18 cellular contexts compared by ENCODE assay signal in genomic region chr5:175379867-175380266, GRCh38.
DNase-seq lines count a peak whose midpoint lies in the region; ATAC-seq, FAIRE-seq and TF ChIP-seq lines count a peak whose summit lies in the region.
"Had no signal": no experiment of that assay in that cellular context is flagged by ENCODE, and none has a peak within 500 bp of the region (broad histone marks: within the 10 kb centered on the region; RNA-seq: fewer than 3 reads in every experiment).

No MANE protein-coding gene starts in this region.

- no peak for TF ChIP-seq CTCF in coronary artery (IDR thresholded peaks at IDR 0.05)

- no peak overlapping the region for H3K4me3 ChIP-seq in coronary artery
- H3K4me3 ChIP-seq: GM23248, HAP-1 had no signal

- ATAC-seq in HG02678 (IDR thresholded peaks at IDR 0.05; ENCODE audit: unreplicated experiment), result no peak
- ATAC-seq in natural killer cell treated with Interleukin-12 subunit alpha and Interleukin-12 subunit beta and Interleukin-15 and Interleukin-18, amount 100 ng/mL, for 72 hours, result no peak

- H3K27me3 Mint-ChIP-seq in natural killer cell treated with Interleukin-12 subunit alpha and Interleukin-12 subunit beta and Interleukin-15 and Interleukin-18, amount 100 ng/mL, for 72 hours, result peaks cover 17 to 72% of the 10 kb centered on the region in 2 donors

- H3K4me3 Mint-ChIP-seq in natural killer cell treated with Interleukin-12 subunit alpha and Interleukin-12 subunit beta and Interleukin-15 and Interleukin-18, amount 100 ng/mL, for 72 hours, result no peak overlapping the region
- H3K4me3 Mint-ChIP-seq: CD14-positive monocyte; CD4-positive, alpha-beta memory T cell; HFFc6 had no signal

- H3K36me3 Mint-ChIP-seq in natural killer cell treated with Interleukin-12 subunit alpha and Interleukin-12 subunit beta and Interleukin-15 and Interleukin-18, amount 100 ng/mL, for 72 hours, result no peaks in the 10 kb centered on the region
- H3K36me3 Mint-ChIP-seq: CD14-positive monocyte; CD4-positive, alpha-beta memory T cell had no signal

- H3K27ac ChIP-seq in coronary artery, result no peak overlapping the region
- H3K27ac ChIP-seq: GM23248 had no signal

- no peaks in the 10 kb centered on the region for H3K9me3 Mint-ChIP-seq in natural killer cell treated with Interleukin-12 subunit alpha and Interleukin-12 subunit beta and Interleukin-15 and Interleukin-18, amount 100 ng/mL, for 72 hours

- FAIRE-seq in G401.6 (lab: Jason Lieb, UNC) (peak; percentile 62), RCC 7860 (lab: Jason Lieb, UNC) (peak; percentile 55), frontal cortex (lab: Jason Lieb, UNC) (peak; percentile 86)
- FAIRE-seq: GM12891 had no signal

- H3K4me1 Mint-ChIP-seq in natural killer cell treated with Interleukin-12 subunit alpha and Interleukin-12 subunit beta and Interleukin-15 and Interleukin-18, amount 100 ng/mL, for 72 hours (ENCODE audit: low read depth in 2 of 2), result no peaks in the 10 kb centered on the region
- H3K4me1 Mint-ChIP-seq: CD14-positive monocyte; CD4-positive, alpha-beta memory T cell had no signal

- H3K27ac Mint-ChIP-seq in natural killer cell treated with Interleukin-12 subunit alpha and Interleukin-12 subunit beta and Interleukin-15 and Interleukin-18, amount 100 ng/mL, for 72 hours, result no peak overlapping the region
- H3K27ac Mint-ChIP-seq: CD4-positive, alpha-beta memory T cell; HFFc6 had no signal

- DNase-seq in RCC 7860 (ENCODE audit: low spot score) (no peak), frontal cortex (ENCODE audit: low spot score in 2 of 2) (no peak), coronary artery (ENCODE audit: low spot score) (no peak), C1 segment of cervical spinal cord (lab: John Stamatoyannopoulos, UW) (no peak)
- DNase-seq in natural killer cell treated with Interleukin-12 subunit alpha and Interleukin-12 subunit beta and Interleukin-15 and Interleukin-18, amount 100 ng/mL, for 72 hours (ENCODE audit: low spot score), result no peak
- DNase-seq: AML-193; Calu3; CD4-positive, alpha-beta memory T cell; DND-41; EL; GM23248; HFFc6; KG1 had no signal
